8 cellular contexts compared by ENCODE assay signal in genomic region chr2:241733391-241734207, GRCh38. TPM values are rescaled to one million over a fixed set of nuclear protein-coding genes. Genes with fewer than 3 reads are reported as not detected.
DNase-seq lines count a peak whose midpoint lies in the region; ATAC-seq and TF ChIP-seq lines count a peak whose summit lies in the region.

No MANE protein-coding gene starts in this region.

- H3K4me3 ChIP-seq in brain microvascular endothelial cell (ENCODE audit: low read depth, low read length) (peak overlapping the region; percentile 44), mesendoderm (ENCODE audit: low read length) (no peak overlapping the region), urinary bladder (ENCODE audit: low read depth, low read length) (peak overlapping the region; percentile 81)

- WGBS in mesendoderm (ENCODE audit: extremely low coverage, insufficient coverage, low lambda C conversion rate): no CpG with 5 or more reads among the region's 23 CpGs
- WGBS in urinary bladder: 86% methylated on average over 23 of the region's 23 CpGs

- H3K27me3 ChIP-seq in brain microvascular endothelial cell (replicated peaks): no peaks in the 10 kb centered on the region
- no peaks in the 10 kb centered on the region for H3K27me3 ChIP-seq in mesendoderm (ENCODE audit: insufficient read depth, low read length, poor library complexity)

- H3K4me1 ChIP-seq in mesendoderm (ENCODE audit: control insufficient read depth, low read depth, low read length): no peaks in the 10 kb centered on the region
- peaks cover 2% of the 10 kb centered on the region for H3K4me1 ChIP-seq in urinary bladder (ENCODE audit: insufficient read depth)

- H3K4ac ChIP-seq in mesendoderm (ENCODE audit: low read depth, low read length): no peak overlapping the region

- POLR2A ChIA-PET in HEK293T (lab: Yijun Ruan, JAX): interaction anchor here (0.8 to 2.0 kb wide), 4 partner anchors 26 to 47 kb away, joined by 3 to 10 read pairs (median 4); partner anchors contain the start of genes DTYMK and ING5

- peaks cover 43% of the 10 kb centered on the region for H3K4me1 Mint-ChIP-seq in activated naive CD4-positive, alpha-beta T cell treated with anti-CD3 and anti-CD28 coated beads, Interleukin-2, amount 50 U/mL, for 24 hours

- H2BK5ac ChIP-seq in mesendoderm (ENCODE audit: low read length): no peak overlapping the region

- peak overlapping the region; percentile 60 for H3K9ac ChIP-seq in mesendoderm (ENCODE audit: low read length)

- H3K27ac ChIP-seq in brain microvascular endothelial cell: no peak overlapping the region
- H3K27ac ChIP-seq in mesendoderm (ENCODE audit: low read depth, low read length): no peak overlapping the region
- no peak overlapping the region for H3K27ac ChIP-seq in urinary bladder (ENCODE audit: low read depth)

- H3K4me2 ChIP-seq in mesendoderm (ENCODE audit: low read length): peak overlapping the region; percentile 8

- H2AK5ac ChIP-seq in mesendoderm (ENCODE audit: low read length): no peak overlapping the region

- H3K36me3 Mint-ChIP-seq in activated naive CD4-positive, alpha-beta T cell treated with anti-CD3 and anti-CD28 coated beads, Interleukin-2, amount 50 U/mL, for 24 hours: no peaks in the 10 kb centered on the region

- H3K4me3 Mint-ChIP-seq in activated naive CD4-positive, alpha-beta T cell treated with anti-CD3 and anti-CD28 coated beads, Interleukin-2, amount 50 U/mL, for 24 hours: peak overlapping the region; percentile 66

- peak overlapping the region; percentile 89 for H3K23ac ChIP-seq in mesendoderm (ENCODE audit: low read length)

- CTCF ChIA-PET in HEK293T (lab: Yijun Ruan, JAX): interaction anchor here (0.6 to 0.7 kb wide), 2 partner anchors 42 to 149 kb away, joined by 3 read pairs; no protein-coding TSS in a partner anchor

- H3K27me3 Mint-ChIP-seq in activated naive CD4-positive, alpha-beta T cell treated with anti-CD3 and anti-CD28 coated beads, Interleukin-2, amount 50 U/mL, for 24 hours: no peaks in the 10 kb centered on the region

- no peak overlapping the region for H2BK120ac ChIP-seq in mesendoderm (ENCODE audit: low read depth, low read length)

- H4K5ac ChIP-seq in mesendoderm (ENCODE audit: low read length): no peak overlapping the region

- no peaks in the 10 kb centered on the region for H3K9me3 Mint-ChIP-seq in activated naive CD4-positive, alpha-beta T cell treated with anti-CD3 and anti-CD28 coated beads, Interleukin-2, amount 50 U/mL, for 24 hours

- H3K79me2 ChIP-seq in mesendoderm (ENCODE audit: control insufficient read depth, insufficient read depth, low read length): no peaks in the 10 kb centered on the region

- H3K36me3 ChIP-seq in brain microvascular endothelial cell (replicated peaks) (no peaks in the 10 kb centered on the region), mesendoderm (ENCODE audit: control insufficient read depth, insufficient read depth, low read length) (no peaks in the 10 kb centered on the region), urinary bladder (ENCODE audit: insufficient read depth) (no peaks in the 10 kb centered on the region)

- no peak for ATAC-seq in GM19467 (IDR thresholded peaks at IDR 0.05; ENCODE audit: unreplicated experiment)
- no peak for ATAC-seq in HG03045 (IDR thresholded peaks at IDR 0.05; ENCODE audit: unreplicated experiment)

- peak overlapping the region; percentile 65 for H3K27ac Mint-ChIP-seq in activated naive CD4-positive, alpha-beta T cell treated with anti-CD3 and anti-CD28 coated beads, Interleukin-2, amount 50 U/mL, for 24 hours

- no peak overlapping the region for H4K8ac ChIP-seq in mesendoderm (ENCODE audit: low read depth, low read length)

- no peak overlapping the region for H2BK15ac ChIP-seq in mesendoderm (replicated peaks; ENCODE audit: low read depth)

- TF ChIP-seq CTCF in brain microvascular endothelial cell (IDR thresholded peaks at IDR 0.05; ENCODE audit: low read depth, low read length, missing control alignments): peak; percentile 15

- no peak for DNase-seq in activated naive CD4-positive, alpha-beta T cell treated with Interleukin-2 at 50 U/mL for 16 hours
- DNase-seq in brain microvascular endothelial cell: no peak
- no peak for DNase-seq in mesendoderm
- DNase-seq in HEK293T (ENCODE audit: extremely low spot score): no peak

- no peak overlapping the region for H3K18ac ChIP-seq in mesendoderm (ENCODE audit: low read length)

- peak overlapping the region; percentile 65 for H3K56ac ChIP-seq in mesendoderm (ENCODE audit: low read length)

- in situ Hi-C loops in brain microvascular endothelial cell (cut with HindIII; ENCODE audit: low pct_ligation_motif_present, low sequenced_read_pairs): no loop called here

- H3K79me1 ChIP-seq in mesendoderm (ENCODE audit: low read length): no peaks in the 10 kb centered on the region

TF ChIP-seq in HEK293T, 16 proteins besides CTCF, POLR2A, EP300 and RAD21:
- no peak for TF ChIP-seq TARDBP (IDR thresholded peaks at IDR 0.05)
- no peak for TF ChIP-seq SP1 (IDR thresholded peaks at IDR 0.05)
- TF ChIP-seq SUZ12 (IDR thresholded peaks at IDR 0.05): no peak
- no peak for TF ChIP-seq CTBP1 (IDR thresholded peaks at IDR 0.05; ENCODE audit: borderline replicate concordance)
- no peak for TF ChIP-seq PKNOX1 (IDR thresholded peaks at IDR 0.05)
- TF ChIP-seq BHLHE40 (IDR thresholded peaks at IDR 0.05; ENCODE audit: borderline replicate concordance): no peak
- no peak for TF ChIP-seq FOXA1 (IDR thresholded peaks at IDR 0.05)
- no peak for TF ChIP-seq LEF1 (IDR thresholded peaks at IDR 0.05; ENCODE audit: borderline replicate concordance)
- TF ChIP-seq ARNT (IDR thresholded peaks at IDR 0.05): no peak
- TF ChIP-seq L3MBTL2 (conservative IDR thresholded peaks at IDR 0.05): no peak
- no peak for TF ChIP-seq FOXM1 (IDR thresholded peaks at IDR 0.05; ENCODE audit: borderline replicate concordance)

RNA-seq across cellular contexts. Expression of gene D2HGDH, which starts 0.8 kb away (rescaled TPM):
- polyA plus RNA-seq in mesendoderm (2013, experiment 1 of 2): 1.6 TPM
- polyA plus RNA-seq in mesendoderm (2013, experiment 2 of 2): 1.9 TPM
- total RNA-seq in urinary bladder: 9.7 TPM
- polyA plus RNA-seq in urinary bladder: 25.9 TPM

RNA-seq across cellular contexts. Expression of gene ING5, which starts 31.8 kb away (rescaled TPM):
- polyA plus RNA-seq in mesendoderm (2013, experiment 1 of 2): 27.1 TPM
- 26.3 TPM for polyA plus RNA-seq in mesendoderm (2013, experiment 2 of 2)
- 32.9 TPM for total RNA-seq in urinary bladder
- polyA plus RNA-seq in urinary bladder: 39.3 TPM

RNA-seq across cellular contexts. Expression of gene GAL3ST2, which starts 43.0 kb away (rescaled TPM):
- not detected for polyA plus RNA-seq in mesendoderm (2013, experiment 1 of 2)
- polyA plus RNA-seq in mesendoderm (2013, experiment 2 of 2): 0.04 TPM
- not detected for total RNA-seq in urinary bladder
- not detected for polyA plus RNA-seq in urinary bladder

RNA-seq across cellular contexts. Expression of gene DTYMK, which starts 47.0 kb away (rescaled TPM):
- 58.2 TPM for polyA plus RNA-seq in mesendoderm (2013, experiment 1 of 2)
- polyA plus RNA-seq in mesendoderm (2013, experiment 2 of 2): 58.3 TPM
- 12.7 TPM for total RNA-seq in urinary bladder
- polyA plus RNA-seq in urinary bladder: 20.0 TPM
